In genomic region chr4:87375719-87376291, GRCh38 we compare ENCODE assay signal across 1 cellular context.
A peak's percentile ranks its signal among the peaks of the same experiment; 100 is the strongest.
TF ChIP-seq lines count a peak whose summit lies in the region.

No MANE protein-coding gene starts in this region.

TF ChIP-seq in HepG2, 621 proteins besides CTCF, POLR2A, EP300 and RAD21:
- TF ChIP-seq SAP130 (CRISPR knock-in tag; IDR thresholded peaks at IDR 0.05; ENCODE audit: low read depth) = 0 out of 2 replicates have a peak, but pooled peaks have one; percentile 23
- no peak for TF ChIP-seq PTBP1 (IDR thresholded peaks at IDR 0.05; ENCODE audit: low read depth, low read length, poor library complexity, severe bottlenecking)
- TF ChIP-seq PAXIP1 (CRISPR knock-in tag; conservative IDR thresholded peaks at IDR 0.05) = 0 out of 2 replicates have a peak, but pooled peaks have one; percentile 24
- peak; percentile 39; the same call in 1 of the 2 replicates for TF ChIP-seq GATAD2A (CRISPR knock-in tag; IDR thresholded peaks at IDR 0.05)
- TF ChIP-seq KDM3A (CRISPR knock-in tag; IDR thresholded peaks at IDR 0.05; ENCODE audit: low read depth) = 0 out of 2 replicates have a peak, but pooled peaks have one; percentile 21
- peak; percentile 88 for TF ChIP-seq HNF4A (CRISPR knock-in tag; IDR thresholded peaks at IDR 0.05)
- no peak for TF ChIP-seq PAX8 (CRISPR knock-in tag; IDR thresholded peaks at IDR 0.05; ENCODE audit: borderline replicate concordance)
- TF ChIP-seq AKNA (CRISPR knock-in tag; IDR thresholded peaks at IDR 0.05; ENCODE audit: borderline replicate concordance) = no peak
- TF ChIP-seq NR2F6 (IDR thresholded peaks at IDR 0.05) = no peak
- 0 out of 2 replicates have a peak, but pooled peaks have one; percentile 13 for TF ChIP-seq NR2F6 (CRISPR knock-in tag; IDR thresholded peaks at IDR 0.05)
- peak; percentile 75 for TF ChIP-seq SMC3 (IDR thresholded peaks at IDR 0.05; ENCODE audit: low read length)
- no peak for TF ChIP-seq SOX13 (IDR thresholded peaks at IDR 0.05)
- 0 out of 4 replicates have a peak, but pooled peaks have one; percentile 16 to 23 for TF ChIP-seq SOX13 (CRISPR knock-in tag; conservative IDR thresholded peaks at IDR 0.05 in 1 of 2, IDR thresholded peaks at IDR 0.05 in 1 of 2)
- TF ChIP-seq HNF4G (IDR thresholded peaks at IDR 0.05; ENCODE audit: borderline replicate concordance, low read depth, low read length) = peak; percentile 90
- no peak for TF ChIP-seq HNF4G (CRISPR knock-in tag; IDR thresholded peaks at IDR 0.05; ENCODE audit: borderline replicate concordance, low read depth)
- 0 out of 2 replicates have a peak, but pooled peaks have one; percentile 19 for TF ChIP-seq ZNF331 (CRISPR knock-in tag; IDR thresholded peaks at IDR 0.05)
- peak; percentile 58; the same call in 1 of the 2 replicates for TF ChIP-seq ARID5B (CRISPR knock-in tag; IDR thresholded peaks at IDR 0.05)
- TF ChIP-seq NCOR1 (IDR thresholded peaks at IDR 0.05; ENCODE audit: borderline replicate concordance, low read length) = peak; percentile 50; the same call in 1 of the 2 replicates
- peak; percentile 79 for TF ChIP-seq STAG1 (CRISPR knock-in tag; IDR thresholded peaks at IDR 0.05)
- TF ChIP-seq ZNF644 (CRISPR knock-in tag; IDR thresholded peaks at IDR 0.05; ENCODE audit: low read depth) = peak; percentile 44; the same call in 1 of the 2 replicates
- TF ChIP-seq SOX5 (CRISPR knock-in tag; IDR thresholded peaks at IDR 0.05; ENCODE audit: borderline replicate concordance) = peak; percentile 18; the same call in 1 of the 2 replicates
- TF ChIP-seq ZNF451 (CRISPR knock-in tag; IDR thresholded peaks at IDR 0.05) = no peak
- 0 out of 2 replicates have a peak, but pooled peaks have one; percentile 32 for TF ChIP-seq HDAC2 (CRISPR knock-in tag; IDR thresholded peaks at IDR 0.05)
- no peak for TF ChIP-seq ZNF292 (CRISPR knock-in tag; IDR thresholded peaks at IDR 0.05; ENCODE audit: borderline replicate concordance, low read depth)
